11 cellular contexts compared by ENCODE assay signal in genomic region chr10:5971886-5972285, GRCh38. TPM values are rescaled to one million over a fixed set of nuclear protein-coding genes. Genes with fewer than 3 reads are reported as not detected.
A peak's percentile ranks its signal among the peaks of the same experiment; 100 is the strongest.
DNase-seq lines count a peak whose midpoint lies in the region; ATAC-seq and TF ChIP-seq lines count a peak whose summit lies in the region.
"Had no signal": no experiment of that assay in that cellular context is flagged by ENCODE, and none has a peak within 500 bp of the region (broad histone marks: within the 10 kb centered on the region; RNA-seq: fewer than 3 reads in every experiment).

No MANE protein-coding gene starts in this region.

- no peaks in the 10 kb centered on the region for H3K9me3 Mint-ChIP-seq in stimulated activated naive CD8-positive, alpha-beta T cell treated with anti-CD3 and anti-CD28 coated beads, Interleukin-15, Interleukin-2, amounts not matched to agents 100 ng/mL and 50 ng/mL, for 24 hours
- no peaks in the 10 kb centered on the region for H3K9me3 Mint-ChIP-seq in stimulated activated naive CD8-positive, alpha-beta T cell treated with anti-CD3 and anti-CD28 coated beads, Interleukin-15, amount 100 ng/mL, for 72 hours
- H3K9me3 Mint-ChIP-seq: H9 had no signal

- H3K9me3 ChIP-seq in colonic mucosa: no peaks in the 10 kb centered on the region
- H3K9me3 ChIP-seq in mucosa of stomach (ENCODE audit: control insufficient read depth, low read length): no peaks in the 10 kb centered on the region

- no peak overlapping the region for H3K4me3 Mint-ChIP-seq in stimulated activated naive CD8-positive, alpha-beta T cell treated with anti-CD3 and anti-CD28 coated beads, Interleukin-15, Interleukin-2, amounts not matched to agents 100 ng/mL and 50 ng/mL, for 24 hours
- H3K4me3 Mint-ChIP-seq in stimulated activated naive CD8-positive, alpha-beta T cell treated with anti-CD3 and anti-CD28 coated beads, Interleukin-15, amount 100 ng/mL, for 72 hours: peak overlapping the region in 1 of 2 donors; percentile 53
- H3K4me3 Mint-ChIP-seq: H9 had no signal

- H3K9ac ChIP-seq in colonic mucosa (ENCODE audit: low read depth in 2 of 2, low read length in 2 of 2) (peak overlapping the region in 1 of 2 donors; percentile 12), mucosa of stomach (ENCODE audit: low read length) (peak overlapping the region; percentile 47)

- H3K36me3 Mint-ChIP-seq in stimulated activated naive CD8-positive, alpha-beta T cell treated with anti-CD3 and anti-CD28 coated beads, Interleukin-15, Interleukin-2, amounts not matched to agents 100 ng/mL and 50 ng/mL, for 24 hours (ENCODE audit: low read depth): peaks cover 33% of the 10 kb centered on the region

- intact Hi-C loops in colonic mucosa (cut with DNase I): no loop called here

- peak overlapping the region; percentile 82 for H3K27ac ChIP-seq in colonic mucosa

- no peak for TF ChIP-seq CTCF in colonic mucosa (IDR thresholded peaks at IDR 0.05)

- no peak overlapping the region for H3K4me3 ChIP-seq in colonic mucosa
- H3K4me3 ChIP-seq in mucosa of stomach (ENCODE audit: low read length): no peak overlapping the region

- peak overlapping the region; percentile 2 for H3K27ac Mint-ChIP-seq in stimulated activated naive CD8-positive, alpha-beta T cell treated with anti-CD3 and anti-CD28 coated beads, Interleukin-15, Interleukin-2, amounts not matched to agents 100 ng/mL and 50 ng/mL, for 24 hours
- peak overlapping the region in 1 of 2 donors; percentile 39 for H3K27ac Mint-ChIP-seq in stimulated activated naive CD8-positive, alpha-beta T cell treated with anti-CD3 and anti-CD28 coated beads, Interleukin-15, amount 100 ng/mL, for 72 hours
- H3K27ac Mint-ChIP-seq: H9 had no signal

- no peaks in the 10 kb centered on the region for H3K27me3 ChIP-seq in colonic mucosa
- no peaks in the 10 kb centered on the region for H3K27me3 ChIP-seq in mucosa of stomach (ENCODE audit: control insufficient read depth, insufficient read depth, low read length)

- no peak for ATAC-seq in stimulated activated naive CD8-positive, alpha-beta T cell treated with anti-CD3 and anti-CD28 coated beads, Interleukin-15, amount 100 ng/mL, for 72 hours
- ATAC-seq in GM21526 (IDR thresholded peaks at IDR 0.05; ENCODE audit: low FRiP score, unreplicated experiment): no peak

- no peaks in the 10 kb centered on the region for H3K27me3 Mint-ChIP-seq in stimulated activated naive CD8-positive, alpha-beta T cell treated with anti-CD3 and anti-CD28 coated beads, Interleukin-15, Interleukin-2, amounts not matched to agents 100 ng/mL and 50 ng/mL, for 24 hours
- H3K27me3 Mint-ChIP-seq in stimulated activated naive CD8-positive, alpha-beta T cell treated with anti-CD3 and anti-CD28 coated beads, Interleukin-15, amount 100 ng/mL, for 72 hours: no peaks in the 10 kb centered on the region

- peaks cover 16% of the 10 kb centered on the region for H3K4me1 ChIP-seq in colonic mucosa
- peaks cover 34% of the 10 kb centered on the region for H3K4me1 ChIP-seq in mucosa of stomach (ENCODE audit: control insufficient read depth, insufficient read depth, low read length)

- H3K4me1 Mint-ChIP-seq in stimulated activated naive CD8-positive, alpha-beta T cell treated with anti-CD3 and anti-CD28 coated beads, Interleukin-15, Interleukin-2, amounts not matched to agents 100 ng/mL and 50 ng/mL, for 24 hours (ENCODE audit: low read depth): peaks cover 58% of the 10 kb centered on the region
- H3K4me1 Mint-ChIP-seq in stimulated activated naive CD8-positive, alpha-beta T cell treated with anti-CD3 and anti-CD28 coated beads, Interleukin-15, amount 100 ng/mL, for 72 hours: peaks cover 49% of the 10 kb centered on the region

- no peak for DNase-seq in stimulated activated naive CD8-positive, alpha-beta T cell treated with anti-CD3 and anti-CD28 coated beads, Interleukin-15, amount 100 ng/mL, for 72 hours
- DNase-seq in colonic mucosa (peak; percentile 18), NCI-H345 (lab: John Stamatoyannopoulos, UW) (no peak), NCI-H187 treated with DMSO at 0.1 percent for 48 hours (lab: John Stamatoyannopoulos, UW) (no peak), NCI-H1417 treated with DMSO at 0.1 percent for 48 hours (lab: John Stamatoyannopoulos, UW) (no peak)
- DNase-seq: activated naive CD4-positive, alpha-beta T cell treated with anti-CD3 and anti-CD28 coated beads, Interleukin-2, amount 50 U/mL, for 16 hours; effector CD4-positive, alpha-beta T cell; H9 had no signal

- no peaks in the 10 kb centered on the region for H3K36me3 ChIP-seq in colonic mucosa
- H3K36me3 ChIP-seq in mucosa of stomach (ENCODE audit: control insufficient read depth, insufficient read depth, low read length): no peaks in the 10 kb centered on the region

RNA-seq across cellular contexts. Expression of gene IL15RA, which starts 5.5 kb away (rescaled TPM):
- 10 to 100 TPM; 11.5 to 16.0 TPM for total RNA-seq in colonic mucosa
